In genomic region chr17:72119963-72120877, GRCh38 we compare ENCODE assay signal across 8 cellular contexts. TPM values are rescaled to one million over a fixed set of nuclear protein-coding genes. Genes with fewer than 3 reads are reported as not detected.
A peak's percentile ranks its signal among the peaks of the same experiment; 100 is the strongest.
DNase-seq lines count a peak whose midpoint lies in the region; ATAC-seq and TF ChIP-seq lines count a peak whose summit lies in the region.

No MANE protein-coding gene starts in this region.

- ATAC-seq in GM21360 (IDR thresholded peaks at IDR 0.05; ENCODE audit: unreplicated experiment): peak; percentile 12

- intact Hi-C loops in PC-9 (cut with micrococcal nuclease; ENCODE audit: unreplicated experiment): loop anchor here (1.0 to 10.0 kb wide), 12 partner anchors 148 to 1353 kb away; no protein-coding TSS in a partner anchor

- DNase-seq in AG04449 (ENCODE audit: low read depth, low spot score) (no peak), PC-9 (peak; percentile 53 to 57), SHP77 (lab: John Stamatoyannopoulos, UW) (no peak), occipital lobe (lab: John Stamatoyannopoulos, UW) (no peak), immature natural killer cell (no peak)

- peak overlapping the region; percentile 80 for H3K27ac ChIP-seq in PC-9
- H3K27ac ChIP-seq in esophagus (ENCODE audit: low read depth in 2 of 2, low read length in 1 of 2): peak overlapping the region; percentile 17 to 41

- H3K4me2 ChIP-seq in PC-9: peak overlapping the region; percentile 94

- peaks cover 18% of the 10 kb centered on the region for H3K36me3 Mint-ChIP-seq in nephron (ENCODE audit: low read depth)
- H3K36me3 Mint-ChIP-seq in immature natural killer cell: peaks cover 0 to 5% (median 0%) of the 10 kb centered on the region in 3 donors

- H3K27me3 Mint-ChIP-seq in nephron (ENCODE audit: low read depth) (peaks cover 85% of the 10 kb centered on the region), immature natural killer cell (ENCODE audit: low read depth in 3 of 3) (peaks cover 26 to 41% (median 27%) of the 10 kb centered on the region in 3 donors)

- WGBS in esophagus, 2 donors: 2 to 3% methylated on average over 59 to 65 of the region's 65 CpGs

- H3K4me1 ChIP-seq in PC-9 (replicated peaks; ENCODE audit: insufficient read depth) (peaks cover 35% of the 10 kb centered on the region), esophagus (ENCODE audit: control insufficient read depth in 2 of 2, insufficient read depth in 2 of 2, low read length in 1 of 2) (peaks cover 9 to 16% of the 10 kb centered on the region in 2 donors)

- H3K4me3 Mint-ChIP-seq in nephron (peak overlapping the region; percentile 91 to 99 (median 92)), immature natural killer cell (no peak overlapping the region)

- TF ChIP-seq CTCF in AG04449 (IDR thresholded peaks at IDR 0.05; ENCODE audit: insufficient read depth, low read length, missing control alignments): no peak
- TF ChIP-seq CTCF in PC-9 (conservative IDR thresholded peaks at IDR 0.05): no peak
- TF ChIP-seq CTCF in nephron (IDR thresholded peaks at IDR 0.05; ENCODE audit: unreplicated experiment in 3 of 3): no peak

- H3K27me3 ChIP-seq in PC-9 (ENCODE audit: insufficient read depth, low read depth) (no peaks in the 10 kb centered on the region), esophagus (ENCODE audit: control insufficient read depth in 1 of 2, insufficient read depth in 2 of 2, low read length in 2 of 2) (peaks cover 4 to 21% of the 10 kb centered on the region in 2 donors)

- peak overlapping the region; percentile 79 to 84 (median 82) for H3K27ac Mint-ChIP-seq in nephron
- no peak overlapping the region for H3K27ac Mint-ChIP-seq in immature natural killer cell

- POLR2A ChIA-PET in AG04449 (lab: Yijun Ruan, JAX) (interaction anchor here (0.6 to 1.2 kb wide), 4 partner anchors 219 to 624 kb away, joined by 3 to 5 read pairs (median 3); no protein-coding TSS in a partner anchor), PC-9 (lab: Charles Lee; ENCODE audit: unreplicated experiment) (interaction anchor here (0.5 to 1.1 kb wide), 16 partner anchors 29 to 1002 kb away, joined by 3 to 17 read pairs (median 4); no protein-coding TSS in a partner anchor)

- CTCF ChIA-PET in AG04449 (lab: Yijun Ruan, JAX): interaction anchor here (0.7 to 3.4 kb wide), 11 partner anchors 11 to 1356 kb away, joined by 3 to 13 read pairs (median 4); no protein-coding TSS in a partner anchor
- CTCF ChIA-PET in PC-9 (lab: Charles Lee): interaction anchor here (0.8 to 1.5 kb wide), 3 partner anchors 420 to 647 kb away, joined by 3 to 4 read pairs (median 3); no protein-coding TSS in a partner anchor

- H3K4me3 ChIP-seq in AG04449 (ENCODE audit: low read depth, low read length) (peak overlapping the region; percentile 65), PC-9 (peak overlapping the region; percentile 73), esophagus (ENCODE audit: low read depth in 1 of 2, low read length in 2 of 2) (peak overlapping the region; percentile 46 to 70)

- H3K79me2 ChIP-seq in PC-9 (ENCODE audit: low read depth): peaks cover 41% of the 10 kb centered on the region

- H3K9me3 Mint-ChIP-seq in nephron (no peaks in the 10 kb centered on the region), immature natural killer cell (peaks cover 0 to 25% (median 4%) of the 10 kb centered on the region in 6 donors)

- peak overlapping the region; percentile 76 for H2AFZ ChIP-seq in PC-9

- H3K36me3 ChIP-seq in PC-9 (ENCODE audit: low read depth) (peaks cover 20% of the 10 kb centered on the region), esophagus (ENCODE audit: control insufficient read depth in 2 of 2, insufficient read depth in 2 of 2, low read length in 1 of 2) (peaks cover 3 to 10% of the 10 kb centered on the region in 2 donors)

- BruUV-seq in PC-9 (replicated peaks; lab: Mats Ljungman, UMichigan): TSS peak; percentile 56

- peaks cover 12% of the 10 kb centered on the region for H3F3A ChIP-seq in PC-9 (ENCODE audit: insufficient read depth, low read depth)

- H3K4me1 Mint-ChIP-seq in nephron (peaks cover 63% of the 10 kb centered on the region), immature natural killer cell (peaks cover 0 to 1% of the 10 kb centered on the region in 2 donors)

- no peaks in the 10 kb centered on the region for H3K9me2 ChIP-seq in PC-9 (ENCODE audit: insufficient read depth)

- peaks cover 27% of the 10 kb centered on the region for H4K20me1 ChIP-seq in PC-9 (ENCODE audit: insufficient read depth)

- H3K9me3 ChIP-seq in PC-9 (ENCODE audit: insufficient read depth, low read depth): peaks cover 4% of the 10 kb centered on the region; the same call in 1 of the 2 replicates
- H3K9me3 ChIP-seq in esophagus (ENCODE audit: control insufficient read depth in 2 of 2, insufficient read depth in 1 of 2, low read depth in 1 of 2, low read length in 1 of 2): peaks cover 0 to 5% of the 10 kb centered on the region in 2 donors

RNA-seq across cellular contexts. Expression of gene SOX9, which starts 0.6 kb away (rescaled TPM):
- total RNA-seq in PC-9 (2021): 21.7 and 25.0 TPM in 2 replicates
- polyA plus RNA-seq in esophagus: 10 to 100 TPM in 1 of 2 donors, 1 to 10 TPM in 1; 3.7 to 11.4 TPM
- 25.4 TPM for total RNA-seq in occipital lobe
- polyA plus RNA-seq in immature natural killer cell: not detected

Comparison
In these comparisons a context has a peak if more than half of its experiments do, and no peak if none do; other contexts are left out.
1. DNase-seq: peak in PC-9 (2 of 2); none in AG04449 (single experiment), SHP77 (0 of 2), occipital lobe (single experiment) and immature natural killer cell (0 of 3).
2. H3K27ac Mint-ChIP-seq: peak in nephron (3 of 3); none in immature natural killer cell (0 of 6).
3. H3K4me3 Mint-ChIP-seq: peak in nephron (3 of 3); none in immature natural killer cell (0 of 5).
4. Peak in every context shown above with its lines, with median percentiles within 50 percentile points of each other: H3K4me3 ChIP-seq.